ENCODE assay signal across 8 cellular contexts in the genomic region with DNA sequence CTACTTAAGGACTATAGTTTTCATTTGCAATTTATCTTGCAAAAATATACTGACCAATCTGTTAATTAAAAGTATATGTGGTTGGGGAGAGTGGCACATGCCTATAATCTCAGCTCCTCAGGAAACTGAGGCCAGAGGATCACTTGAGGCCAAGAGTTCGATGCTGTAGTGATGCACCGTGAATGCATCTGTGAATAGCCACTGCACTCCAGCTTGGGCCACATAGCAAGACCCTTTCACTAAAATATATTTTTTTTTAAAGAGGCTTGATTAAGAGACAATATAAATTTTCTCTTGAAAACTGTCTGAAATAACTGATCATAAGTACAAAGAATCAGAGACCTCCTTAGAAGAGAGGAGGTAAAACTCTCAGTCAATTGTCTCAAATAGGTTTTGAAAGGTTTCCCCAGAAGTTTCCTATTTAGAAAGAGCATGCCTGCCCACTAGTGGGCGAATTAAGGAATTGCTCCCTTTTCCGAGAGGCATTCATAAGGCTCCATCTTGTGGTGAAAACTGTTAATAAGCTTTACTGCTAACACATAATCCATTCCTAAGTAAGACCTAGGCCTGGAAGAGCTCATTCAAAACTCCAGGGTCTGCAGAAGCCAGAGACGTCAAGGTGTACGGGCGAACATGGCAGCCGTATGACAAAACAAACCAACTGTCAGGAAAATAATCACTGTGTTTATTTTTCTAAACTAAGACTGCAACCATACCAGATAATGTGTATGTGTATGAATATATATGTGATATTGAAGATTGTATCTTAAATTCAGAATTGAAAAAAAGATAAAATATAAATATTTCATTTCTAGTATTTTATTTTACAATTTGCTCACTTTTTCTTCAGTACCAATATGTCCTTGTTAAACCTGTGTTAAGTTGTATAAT. TPM values are rescaled to one million over a fixed set of nuclear protein-coding genes. Genes with fewer than 3 reads are reported as not detected.
DNase-seq lines count a peak whose midpoint lies in the region; ATAC-seq and TF ChIP-seq lines count a peak whose summit lies in the region.

No MANE protein-coding gene starts in this region.

- H3K27me3 ChIP-seq in right atrium auricular region (no peaks in the 10 kb centered on the region), gastrocnemius medialis (no peaks in the 10 kb centered on the region)

- intact Hi-C loops in gastrocnemius medialis (cut with DNase I; ENCODE audit: low total_unique reads), result loop anchor here (1.0 to 5.0 kb wide), 2 partner anchors 207 to 363 kb away; no protein-coding TSS in a partner anchor

- H3K36me3 ChIP-seq in right atrium auricular region (no peaks in the 10 kb centered on the region), gastrocnemius medialis (no peaks in the 10 kb centered on the region)

- peak; percentile 91 for ATAC-seq in GM18498 (IDR thresholded peaks at IDR 0.05; ENCODE audit: unreplicated experiment)
- ATAC-seq in HG02852 (IDR thresholded peaks at IDR 0.05; ENCODE audit: unreplicated experiment), result peak; percentile 88
- ATAC-seq in gastrocnemius medialis, result peak; percentile 83 to 91

- no peak for TF ChIP-seq POLR2A in gastrocnemius medialis (IDR thresholded peaks at IDR 0.05)

- DNase-seq in NCI-H1417 treated with DMSO at 0.1 percent for 48 hours (lab: John Stamatoyannopoulos, UW), result peak; percentile 59
- DNase-seq in SKM-1 treated with dmso at 0.1 percent for 144 hours (lab: John Stamatoyannopoulos, UW; ENCODE audit: unreplicated experiment), result peak; percentile 83
- peak; percentile 73 for DNase-seq in amniotic stem cell (lab: John Stamatoyannopoulos, UW)
- DNase-seq in right atrium auricular region (ENCODE audit: low spot score), result peak; percentile 72
- DNase-seq in gastrocnemius medialis, result peak; percentile 19 to 32

- in situ Hi-C loops in gastrocnemius medialis (cut with MboI; ENCODE audit: low sequenced_read_pairs in 4 of 4), result loop anchor here (5.0 to 25.0 kb wide), 3 partner anchors 208 to 360 kb away; a partner anchor contains a TSS

- peak; percentile 100 for TF ChIP-seq CTCF in 22Rv1 (IDR thresholded peaks at IDR 0.05)
- TF ChIP-seq CTCF in right atrium auricular region (IDR thresholded peaks at IDR 0.05), result peak; percentile 94 to 99
- peak; percentile 81 to 99 (median 98) for TF ChIP-seq CTCF in gastrocnemius medialis (IDR thresholded peaks at IDR 0.05 in 4 of 5, conservative IDR thresholded peaks at IDR 0.05 in 1 of 5)

- H3K4me1 ChIP-seq in right atrium auricular region (no peaks in the 10 kb centered on the region), gastrocnemius medialis (no peaks in the 10 kb centered on the region)

- no peak overlapping the region for H3K27ac ChIP-seq in 22Rv1
- H3K27ac ChIP-seq in right atrium auricular region, result no peak overlapping the region
- no peak overlapping the region for H3K27ac ChIP-seq in gastrocnemius medialis

- no peaks in the 10 kb centered on the region for H3K9me3 ChIP-seq in right atrium auricular region
- no peaks in the 10 kb centered on the region for H3K9me3 ChIP-seq in gastrocnemius medialis

- H3K4me3 ChIP-seq in right atrium auricular region, result no peak overlapping the region
- no peak overlapping the region for H3K4me3 ChIP-seq in gastrocnemius medialis

RNA-seq across cellular contexts. Expression of a gene that starts 6.8 kb away (rescaled TPM):
- total RNA-seq in right atrium auricular region (not detected), gastrocnemius medialis (not detected)

RNA-seq across cellular contexts. Expression of a gene that starts 31.8 kb away (rescaled TPM):
- total RNA-seq in right atrium auricular region (not detected), gastrocnemius medialis (not detected)

RNA-seq across cellular contexts. Expression of a gene that starts 48.2 kb away (rescaled TPM):
- total RNA-seq in right atrium auricular region, result 100 to 1,000 TPM; 169 to 270 TPM
- 100 to 1,000 TPM in 1 of 4 donors, 10 to 100 TPM in 3; 59.5 to 114 (median 85.0) TPM for total RNA-seq in gastrocnemius medialis

Comparison
In these comparisons a context has a peak if more than half of its experiments do, and no peak if none do; other contexts are left out.
1. DNase-seq: peak in every context shown above with its lines; median percentile 83 in SKM-1 treated with dmso at 0.1 percent for 144 hours; 73 in amniotic stem cell; 72 in right atrium auricular region; 59 in NCI-H1417 treated with DMSO at 0.1 percent for 48 hours; 26 in gastrocnemius medialis.